10 cellular contexts compared by ENCODE assay signal in genomic region chr3:4850928-4851265, GRCh38.
DNase-seq lines count a peak whose midpoint lies in the region; ATAC-seq and TF ChIP-seq lines count a peak whose summit lies in the region.
"Had no signal": no experiment of that assay in that cellular context is flagged by ENCODE, and none has a peak within 500 bp of the region (broad histone marks: within the 10 kb centered on the region; RNA-seq: fewer than 3 reads in every experiment).

No MANE protein-coding gene starts in this region.

- H3K9me3 ChIP-seq in MM.1S (replicated peaks; ENCODE audit: insufficient read depth, low read length) (no peaks in the 10 kb centered on the region), transverse colon (no peaks in the 10 kb centered on the region)
- H3K9me3 ChIP-seq: Peyer's patch had no signal

- ATAC-seq in HG02798 (IDR thresholded peaks at IDR 0.05; ENCODE audit: poor library complexity, unreplicated experiment), result peak; percentile 56

- peaks cover 4% of the 10 kb centered on the region for H3K9me3 Mint-ChIP-seq in stimulated activated naive CD8-positive, alpha-beta T cell treated with anti-CD3 and anti-CD28 coated beads, Interleukin-15, Interleukin-2, amounts not matched to agents 100 ng/mL and 50 ng/mL, for 24 hours

- H3K4me1 Mint-ChIP-seq in stimulated activated naive CD8-positive, alpha-beta T cell treated with anti-CD3 and anti-CD28 coated beads, Interleukin-15, Interleukin-2, amounts not matched to agents 100 ng/mL and 50 ng/mL, for 24 hours (ENCODE audit: low read depth), result peaks cover 96% of the 10 kb centered on the region

- peak overlapping the region; percentile 69 for H3K4me3 Mint-ChIP-seq in stimulated activated naive CD8-positive, alpha-beta T cell treated with anti-CD3 and anti-CD28 coated beads, Interleukin-15, Interleukin-2, amounts not matched to agents 100 ng/mL and 50 ng/mL, for 24 hours

- H3K27me3 Mint-ChIP-seq in stimulated activated naive CD8-positive, alpha-beta T cell treated with anti-CD3 and anti-CD28 coated beads, Interleukin-15, Interleukin-2, amounts not matched to agents 100 ng/mL and 50 ng/mL, for 24 hours, result no peaks in the 10 kb centered on the region

- H3K27me3 ChIP-seq in MM.1S (replicated peaks; ENCODE audit: insufficient read depth, low read length) (no peaks in the 10 kb centered on the region), transverse colon (no peaks in the 10 kb centered on the region)
- H3K27me3 ChIP-seq: Peyer's patch had no signal

- no peaks in the 10 kb centered on the region for H4K20me1 ChIP-seq in MM.1S (ENCODE audit: insufficient read depth, low read length)

- H3K36me3 ChIP-seq in MM.1S (replicated peaks; ENCODE audit: insufficient read depth, low read length) (no peaks in the 10 kb centered on the region), transverse colon (no peaks in the 10 kb centered on the region)
- H3K36me3 ChIP-seq: Peyer's patch had no signal

- H3K4me1 ChIP-seq in MM.1S (ENCODE audit: low read length), result peaks cover 13% of the 10 kb centered on the region; the same call in 1 of the 2 replicates
- H3K4me1 ChIP-seq in transverse colon, result peaks cover 0 to 14% (median 0%) of the 10 kb centered on the region in 4 donors

- 73 to 79% methylated on average over 3 of the region's 3 CpGs for WGBS in transverse colon (ENCODE audit: low coverage in 1 of 2), 2 donors

- H3K27ac Mint-ChIP-seq in stimulated activated naive CD8-positive, alpha-beta T cell treated with anti-CD3 and anti-CD28 coated beads, Interleukin-15, Interleukin-2, amounts not matched to agents 100 ng/mL and 50 ng/mL, for 24 hours, result peak overlapping the region; percentile 99

- no peak overlapping the region for H3K4me3 ChIP-seq in MM.1S (ENCODE audit: low read length)
- H3K4me3 ChIP-seq in transverse colon, result no peak overlapping the region
- H3K4me3 ChIP-seq: Peyer's patch had no signal

- H3K27ac ChIP-seq in MM.1S (ENCODE audit: low read length) (no peak overlapping the region), transverse colon (peak overlapping the region in 1 of 4 donors; percentile 47)

- H2AFZ ChIP-seq in MM.1S (ENCODE audit: low read length), result no peak overlapping the region

- no peaks in the 10 kb centered on the region for H3F3A ChIP-seq in MM.1S (ENCODE audit: insufficient read depth, low read length)

- H3K36me3 Mint-ChIP-seq in stimulated activated naive CD8-positive, alpha-beta T cell treated with anti-CD3 and anti-CD28 coated beads, Interleukin-15, Interleukin-2, amounts not matched to agents 100 ng/mL and 50 ng/mL, for 24 hours (ENCODE audit: low read depth), result peaks cover 42% of the 10 kb centered on the region

- no peak for TF ChIP-seq EP300 in transverse colon (IDR thresholded peaks at IDR 0.05; ENCODE audit: low read depth)

- intact Hi-C loops in transverse colon (cut with DNase I; ENCODE audit: low total_unique reads), result no loop called here

- H3K9me2 ChIP-seq in MM.1S (replicated peaks; ENCODE audit: insufficient read depth, low read length), result no peaks in the 10 kb centered on the region

- peak; percentile 28 for DNase-seq in activated naive CD4-positive, alpha-beta T cell treated with Interleukin-2 at 50 U/mL for 16 hours
- no peak for DNase-seq in activated naive CD4-positive, alpha-beta T cell (lab: John Stamatoyannopoulos, UW)
- DNase-seq in MM.1S (peak; percentile 14), cerebellum (ENCODE audit: low spot score) (no peak), transverse colon (no peak), NCI-H2227 (lab: John Stamatoyannopoulos, UW; ENCODE audit: unreplicated experiment) (no peak)
- DNase-seq: kidney glomerular epithelial cell, Peyer's patch had no signal

- H3K9ac ChIP-seq in MM.1S (ENCODE audit: low read length), result no peak overlapping the region

- TF ChIP-seq CTCF in MM.1S (IDR thresholded peaks at IDR 0.05; ENCODE audit: low read length) (no peak), transverse colon (IDR thresholded peaks at IDR 0.05) (no peak)

- in situ Hi-C loops in transverse colon (cut with MboI; ENCODE audit: low pct_ligation_motif_present in 1 of 4, low pct_unique_long_range_greater_than_20kb in 1 of 4, low sequenced_read_pairs in 3 of 4), result no loop called here

- no peaks in the 10 kb centered on the region for H3K79me2 ChIP-seq in MM.1S (ENCODE audit: low read length)

- no peak for TF ChIP-seq POLR2A in transverse colon (IDR thresholded peaks at IDR 0.05)

- H3K4me2 ChIP-seq in MM.1S (ENCODE audit: low read depth, low read length), result 0 out of 2 replicates have a peak overlapping the region, but pooled peaks have one; percentile 3

Comparison
In these comparisons a context has a peak if more than half of its experiments do, and no peak if none do; other contexts are left out.
1. DNase-seq: peak in activated naive CD4-positive, alpha-beta T cell treated with Interleukin-2 at 50 U/mL for 16 hours (single experiment) and MM.1S (single experiment); none in activated naive CD4-positive, alpha-beta T cell (0 of 4), cerebellum (single experiment), transverse colon (single experiment) and NCI-H2227 (single experiment).